ENCODE assay signal across 14 cellular contexts in genomic region chr6:73460044-73460443, GRCh38. TPM values are rescaled to one million over a fixed set of nuclear protein-coding genes. Genes with fewer than 3 reads are reported as not detected.
A peak's percentile ranks its signal among the peaks of the same experiment; 100 is the strongest.
DNase-seq lines count a peak whose midpoint lies in the region; ATAC-seq and TF ChIP-seq lines count a peak whose summit lies in the region.
"Had no signal": no experiment of that assay in that cellular context is flagged by ENCODE, and none has a peak within 500 bp of the region (broad histone marks: within the 10 kb centered on the region; RNA-seq: fewer than 3 reads in every experiment).

No MANE protein-coding gene starts in this region.

- TF ChIP-seq POLR2A in erythroblast (IDR thresholded peaks at IDR 0.05; ENCODE audit: low read length): peak; percentile 18

- H3K36me3 Mint-ChIP-seq in activated CD8-positive, alpha-beta memory T cell treated with anti-CD3 and anti-CD28 coated beads, Interleukin-2, amount 10 ng/mL, durations not matched to agents 7 days and 5 days: peaks cover 20% of the 10 kb centered on the region
- H3K36me3 Mint-ChIP-seq in T-helper 17 cell (ENCODE audit: low read depth): no peaks in the 10 kb centered on the region
- peaks cover 37% of the 10 kb centered on the region for H3K36me3 Mint-ChIP-seq in stimulated activated effector memory CD8-positive, alpha-beta T cell treated with anti-CD3 and anti-CD28 coated beads, Interleukin-12 subunit alpha, Interleukin-12 subunit beta, amount 100 ng/mL, for 72 hours

- H3K4me3 Mint-ChIP-seq in activated CD8-positive, alpha-beta memory T cell treated with anti-CD3 and anti-CD28 coated beads, Interleukin-2, amount 10 ng/mL, durations not matched to agents 7 days and 5 days: peak overlapping the region; percentile 88
- peak overlapping the region; percentile 96 for H3K4me3 Mint-ChIP-seq in T-helper 17 cell
- peak overlapping the region; percentile 92 for H3K4me3 Mint-ChIP-seq in stimulated activated effector memory CD8-positive, alpha-beta T cell treated with anti-CD3 and anti-CD28 coated beads, Interleukin-12 subunit alpha, Interleukin-12 subunit beta, amount 100 ng/mL, for 72 hours

- ATAC-seq in activated CD8-positive, alpha-beta memory T cell treated with anti-CD3 and anti-CD28 coated beads, Interleukin-2, amount 10 ng/mL, durations not matched to agents 7 days and 5 days: no peak
- no peak for ATAC-seq in T-helper 17 cell
- ATAC-seq in stimulated activated effector memory CD8-positive, alpha-beta T cell treated with anti-CD3 and anti-CD28 coated beads, Interleukin-12 subunit alpha, Interleukin-12 subunit beta, amount 100 ng/mL, for 72 hours: no peak
- ATAC-seq in HG03196 (IDR thresholded peaks at IDR 0.05; ENCODE audit: unreplicated experiment): no peak
- ATAC-seq: A549 had no signal

- H3K27me3 Mint-ChIP-seq in activated CD8-positive, alpha-beta memory T cell treated with anti-CD3 and anti-CD28 coated beads, Interleukin-2, amount 10 ng/mL, durations not matched to agents 7 days and 5 days: no peaks in the 10 kb centered on the region
- no peaks in the 10 kb centered on the region for H3K27me3 Mint-ChIP-seq in T-helper 17 cell

- H3K4me1 Mint-ChIP-seq in activated CD8-positive, alpha-beta memory T cell treated with anti-CD3 and anti-CD28 coated beads, Interleukin-2, amount 10 ng/mL, durations not matched to agents 7 days and 5 days: peaks cover 61% of the 10 kb centered on the region
- peaks cover 31% of the 10 kb centered on the region for H3K4me1 Mint-ChIP-seq in T-helper 17 cell
- peaks cover 24% of the 10 kb centered on the region for H3K4me1 Mint-ChIP-seq in stimulated activated effector memory CD8-positive, alpha-beta T cell treated with anti-CD3 and anti-CD28 coated beads, Interleukin-12 subunit alpha, Interleukin-12 subunit beta, amount 100 ng/mL, for 72 hours

- no peak for DNase-seq in activated CD8-positive, alpha-beta memory T cell treated with anti-CD3 and anti-CD28 coated beads, Interleukin-2, amount 10 ng/mL, durations not matched to agents 7 days and 5 days
- DNase-seq in activated CD8-positive, alpha-beta memory T cell treated with anti-CD3 and anti-CD28 coated beads, Interleukin-2, amount 50 U/mL, for 48 hours: no peak
- DNase-seq in T-helper 17 cell (no peak), erythroblast (lab: John Stamatoyannopoulos, UW) (peak in 1 of 2 experiments; percentile 38), middle frontal gyrus (ENCODE audit: extremely low spot score, low spot score) (no peak), mesenteric fat pad (ENCODE audit: low spot score) (no peak)
- no peak for DNase-seq in stimulated activated effector memory CD8-positive, alpha-beta T cell treated with anti-CD3 and anti-CD28 coated beads, Interleukin-12 subunit alpha, Interleukin-12 subunit beta, amount 100 ng/mL, for 72 hours (ENCODE audit: low spot score in 2 of 2)
- DNase-seq: central memory CD4-positive, alpha-beta T cell; EL; NCI-H1105; NCI-H526; stimulated activated CD4-positive, alpha-beta T cell treated with anti-CD3 and anti-CD28 coated beads, Interleukin-1b, Interleukin-23, amount 100 ng/mL, for 48 hours had no signal

- H3K9me3 Mint-ChIP-seq in activated CD8-positive, alpha-beta memory T cell treated with anti-CD3 and anti-CD28 coated beads, Interleukin-2, amount 10 ng/mL, durations not matched to agents 7 days and 5 days (ENCODE audit: low read depth): no peaks in the 10 kb centered on the region
- no peaks in the 10 kb centered on the region for H3K9me3 Mint-ChIP-seq in stimulated activated effector memory CD8-positive, alpha-beta T cell treated with anti-CD3 and anti-CD28 coated beads, Interleukin-12 subunit alpha, Interleukin-12 subunit beta, amount 100 ng/mL, for 72 hours

- H3K27ac Mint-ChIP-seq in activated CD8-positive, alpha-beta memory T cell treated with anti-CD3 and anti-CD28 coated beads, Interleukin-2, amount 10 ng/mL, durations not matched to agents 7 days and 5 days: peak overlapping the region; percentile 100
- peak overlapping the region; percentile 98 for H3K27ac Mint-ChIP-seq in T-helper 17 cell
- peak overlapping the region; percentile 61 for H3K27ac Mint-ChIP-seq in stimulated activated effector memory CD8-positive, alpha-beta T cell treated with anti-CD3 and anti-CD28 coated beads, Interleukin-12 subunit alpha, Interleukin-12 subunit beta, amount 100 ng/mL, for 72 hours

- CTCF ChIA-PET in activated CD8-positive, alpha-beta memory T cell treated with anti-CD3 and anti-CD28 coated beads, Interleukin-2, amount 10 ng/mL, durations not matched to agents 7 days and 5 days (lab: Charles Lee): interaction anchor here (4.7 kb wide), 1 partner anchor 9 kb away, joined by 45 read pairs; the partner anchor contains the start of gene CGAS

- no peaks in the 10 kb centered on the region for H3K9me3 ChIP-seq in T-helper 17 cell (ENCODE audit: control insufficient read depth, low read length, poor library complexity, severe bottlenecking)
- H3K9me3 ChIP-seq: A549 had no signal

RNA-seq across cellular contexts. Expression of gene MTO1, which starts 1.5 kb away (rescaled TPM):
- 10 to 100 TPM; 65.8 to 66.6 TPM for total RNA-seq in activated CD8-positive, alpha-beta memory T cell treated with anti-CD3 and anti-CD28 coated beads, Interleukin-2, amount 10 ng/mL, durations not matched to agents 7 days and 5 days
- total RNA-seq in T-helper 17 cell (10 to 100 TPM; 37.1 to 47.4 TPM), mesenteric fat pad (20.3 TPM)

RNA-seq across cellular contexts. Expression of gene CGAS, which starts 7.9 kb away (rescaled TPM):
- total RNA-seq in activated CD8-positive, alpha-beta memory T cell treated with anti-CD3 and anti-CD28 coated beads, Interleukin-2, amount 10 ng/mL, durations not matched to agents 7 days and 5 days: 10 to 100 TPM; 54.3 to 58.9 TPM
- total RNA-seq in T-helper 17 cell: 10 to 100 TPM; 18.9 to 21.4 TPM
- 6.0 TPM for total RNA-seq in mesenteric fat pad
